36 cellular contexts compared by ENCODE assay signal in genomic region chr15:45777781-45778180, GRCh38.
"Had no signal": no experiment of that assay in that cellular context is flagged by ENCODE, and none has a peak within 500 bp of the region (broad histone marks: within the 10 kb centered on the region; RNA-seq: fewer than 3 reads in every experiment).

No MANE protein-coding gene starts in this region.

- ATAC-seq: activated CD8-positive, alpha-beta memory T cell treated with anti-CD3 and anti-CD28 coated beads, Interleukin-2, amount 10 ng/mL, durations not matched to agents 7 days and 5 days; Right ventricle myocardium inferior; SK-N-SH treated with all-trans-retinoic acid at 6 μM for 48 hours had no signal

- DNase-seq: activated CD4-positive, alpha-beta memory T cell treated with anti-CD3 and anti-CD28 coated beads, Interleukin-2, amount 10 ng/mL, durations not matched to agents 7 days and 5 days; activated CD4-positive, alpha-beta T cell treated with anti-CD3 and anti-CD28 coated beads for 1 hour; activated CD4-positive, alpha-beta T cell treated with anti-CD3 and anti-CD28 coated beads for 48 hours; activated CD4-positive, CD25-positive, alpha-beta regulatory T cell; activated CD8-positive, alpha-beta memory T cell treated with anti-CD3 and anti-CD28 coated beads for 24 hours; activated CD8-positive, alpha-beta memory T cell treated with anti-CD3 and anti-CD28 coated beads, Interleukin-2, amount 10 ng/mL, durations not matched to agents 7 days and 5 days; activated CD8-positive, alpha-beta memory T cell treated with anti-CD3 and anti-CD28 coated beads, Interleukin-2, amount 50 U/mL, for 48 hours; activated effector memory CD4-positive, alpha-beta T cell treated with anti-CD3 and anti-CD28 coated beads, Interleukin-2, amount 50 U/mL, for 16 hours; activated naive CD4-positive, alpha-beta T cell; activated naive CD4-positive, alpha-beta T cell treated with anti-CD3 and anti-CD28 coated beads, Interleukin-2, amount 50 U/mL, for 16 hours; activated naive CD8-positive, alpha-beta T cell treated with anti-CD3 and anti-CD28 coated beads for 36 hours; activated T-cell treated with anti-CD3 and anti-CD28 coated beads, Interleukin-2, amount 50 U/mL, for 48 hours; amniotic stem cell; aorta; colonic mucosa; Kasumi-1; MG63; NCI-H1092; NCI-H1694 treated with DMSO at 0.1 percent for 48 hours; NCI-H2029; NCI-H2107; NCI-H2171; NCI-H446 treated with DMSO at 0.1 percent for 48 hours; NCI-H524; NCI-H69; NK-92 treated with Interleukin-12 subunit alpha and Interleukin-12 subunit beta, amount 100 ng/mL, for 24 hours; PC-9; SIG-M5; T-helper 1 cell; T-helper 2 cell; T-helper 9 cell; WERI-Rb-1 had no signal

- H3K27me3 ChIP-seq: cardiac muscle cell, colonic mucosa, MG63 had no signal

- H3K9me3 ChIP-seq: colonic mucosa, MG63 had no signal

- H2AFZ ChIP-seq: PC-9 had no signal

- H3K4me1 ChIP-seq: colonic mucosa had no signal

- H3K36me3 ChIP-seq: cardiac muscle cell, colonic mucosa, MG63, WERI-Rb-1 had no signal

- H3K4me3 ChIP-seq: cardiac muscle cell, colonic mucosa, MG63, PC-9 had no signal

- H3K27ac ChIP-seq: cardiac muscle cell, colonic mucosa, PC-9, RWPE1, WERI-Rb-1 had no signal

- H3K4me2 ChIP-seq: PC-9 had no signal
